1 cellular context compared by ENCODE assay signal in the genomic region with DNA sequence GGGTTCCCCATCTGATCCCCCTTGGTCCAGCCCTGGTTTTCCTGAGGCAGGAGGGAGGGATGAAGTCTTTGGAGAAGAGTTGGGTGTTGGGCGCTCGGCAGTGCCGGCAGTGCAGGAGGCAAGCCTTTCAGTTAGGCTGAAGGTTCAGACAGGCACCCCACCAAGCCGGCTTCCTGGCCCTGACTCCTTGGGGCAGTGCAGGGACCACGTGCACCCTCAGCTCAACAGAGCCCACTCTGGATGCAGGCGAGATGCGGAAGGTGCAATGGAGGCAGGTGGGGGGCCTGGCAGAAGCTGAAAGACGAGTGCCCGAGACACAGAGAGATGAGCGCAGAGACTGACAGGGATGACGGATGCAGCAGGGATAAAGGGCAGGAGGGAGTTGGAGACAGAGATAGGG.
A peak's percentile ranks its signal among the peaks of the same experiment; 100 is the strongest.
TF ChIP-seq lines count a peak whose summit lies in the region.

No MANE protein-coding gene starts in this region.

TF ChIP-seq in K562, 482 proteins besides CTCF, POLR2A, EP300 and RAD21:
- no peak for TF ChIP-seq DACH1 (IDR thresholded peaks at IDR 0.05; ENCODE audit: partially characterized antibody)
- TF ChIP-seq NFIX (CRISPR knock-in tag; IDR thresholded peaks at IDR 0.05; ENCODE audit: low read depth) = no peak
- no peak for TF ChIP-seq CBX3 (IDR thresholded peaks at IDR 0.05; ENCODE audit: borderline replicate concordance in 1 of 2, low read length in 2 of 2)
- TF ChIP-seq, protein P1, sequence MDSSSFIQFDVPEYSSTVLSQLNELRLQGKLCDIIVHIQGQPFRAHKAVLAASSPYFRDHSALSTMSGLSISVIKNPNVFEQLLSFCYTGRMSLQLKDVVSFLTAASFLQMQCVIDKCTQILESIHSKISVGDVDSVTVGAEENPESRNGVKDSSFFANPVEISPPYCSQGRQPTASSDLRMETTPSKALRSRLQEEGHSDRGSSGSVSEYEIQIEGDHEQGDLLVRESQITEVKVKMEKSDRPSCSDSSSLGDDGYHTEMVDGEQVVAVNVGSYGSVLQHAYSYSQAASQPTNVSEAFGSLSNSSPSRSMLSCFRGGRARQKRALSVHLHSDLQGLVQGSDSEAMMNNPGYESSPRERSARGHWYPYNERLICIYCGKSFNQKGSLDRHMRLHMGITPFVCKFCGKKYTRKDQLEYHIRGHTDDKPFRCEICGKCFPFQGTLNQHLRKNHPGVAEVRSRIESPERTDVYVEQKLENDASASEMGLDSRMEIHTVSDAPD (CRISPR knock-in tag; IDR thresholded peaks at IDR 0.05) = no peak
- no peak for TF ChIP-seq CBFB (CRISPR knock-in tag; IDR thresholded peaks at IDR 0.05)
- TF ChIP-seq ZNF217 (CRISPR knock-in tag; IDR thresholded peaks at IDR 0.05) = no peak
- TF ChIP-seq SUPT5H (IDR thresholded peaks at IDR 0.05) = no peak
- TF ChIP-seq TCFL5 (CRISPR knock-in tag; conservative IDR thresholded peaks at IDR 0.05) = no peak
- no peak for TF ChIP-seq PTTG1 (tag; IDR thresholded peaks at IDR 0.05; ENCODE audit: low read depth)
- TF ChIP-seq, protein P2, sequence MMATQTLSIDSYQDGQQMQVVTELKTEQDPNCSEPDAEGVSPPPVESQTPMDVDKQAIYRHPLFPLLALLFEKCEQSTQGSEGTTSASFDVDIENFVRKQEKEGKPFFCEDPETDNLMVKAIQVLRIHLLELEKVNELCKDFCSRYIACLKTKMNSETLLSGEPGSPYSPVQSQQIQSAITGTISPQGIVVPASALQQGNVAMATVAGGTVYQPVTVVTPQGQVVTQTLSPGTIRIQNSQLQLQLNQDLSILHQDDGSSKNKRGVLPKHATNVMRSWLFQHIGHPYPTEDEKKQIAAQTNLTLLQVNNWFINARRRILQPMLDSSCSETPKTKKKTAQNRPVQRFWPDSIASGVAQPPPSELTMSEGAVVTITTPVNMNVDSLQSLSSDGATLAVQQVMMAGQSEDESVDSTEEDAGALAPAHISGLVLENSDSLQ (IDR thresholded peaks at IDR 0.05) = 0 out of 2 replicates have a peak, but pooled peaks have one; percentile 6
- peak; percentile 9; the same call in 1 of the 2 replicates for TF ChIP-seq CBFA2T2 (conservative IDR thresholded peaks at IDR 0.05)
- TF ChIP-seq GATAD2B (IDR thresholded peaks at IDR 0.05; ENCODE audit: borderline replicate concordance) = no peak
TF ChIP-seq in K562: peak in this region for 2.
